16 cellular contexts compared by ENCODE assay signal in the genomic region with DNA sequence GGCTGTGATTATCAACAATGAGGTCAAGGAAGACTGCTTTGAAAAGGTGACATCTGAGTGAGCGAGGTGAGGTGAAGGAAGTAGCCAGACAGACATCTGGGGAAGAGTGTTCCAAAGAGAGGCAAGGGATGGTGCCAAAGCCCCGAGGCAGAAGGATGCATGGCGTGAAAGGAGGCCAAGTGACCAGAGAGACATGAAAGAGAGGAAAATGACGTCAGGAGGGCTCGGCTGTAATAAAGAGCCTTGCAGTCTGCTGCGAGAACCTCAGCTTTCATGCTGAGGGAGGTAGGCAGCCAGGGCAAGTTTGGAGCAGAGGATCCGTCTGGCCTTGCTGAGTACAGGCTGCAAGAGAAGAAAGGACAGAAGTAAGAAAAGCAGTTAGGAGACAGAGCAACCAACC. TPM values are rescaled to one million over a fixed set of nuclear protein-coding genes. Genes with fewer than 3 reads are reported as not detected.
DNase-seq lines count a peak whose midpoint lies in the region; ATAC-seq lines count a peak whose summit lies in the region.
"Had no signal": no experiment of that assay in that cellular context is flagged by ENCODE, and none has a peak within 500 bp of the region (broad histone marks: within the 10 kb centered on the region; RNA-seq: fewer than 3 reads in every experiment).

No MANE protein-coding gene starts in this region.

- CTCF ChIA-PET in CD8-positive, alpha-beta memory T cell (lab: Charles Lee): no interaction called here

- H4K20me1 ChIP-seq in Karpas-422 (ENCODE audit: insufficient read depth, low read depth, low read length): peaks cover 35% of the 10 kb centered on the region

- H3K79me2 ChIP-seq in Karpas-422 (ENCODE audit: low read length): peaks cover 100% of the 10 kb centered on the region
- peaks cover 20% of the 10 kb centered on the region for H3K79me2 ChIP-seq in trophoblast cell (ENCODE audit: control insufficient read depth, insufficient read depth, low read length, poor library complexity)

- H2BK5ac ChIP-seq in trophoblast cell (ENCODE audit: low read depth, low read length, poor library complexity): no peak overlapping the region

- no peak overlapping the region for H3K23ac ChIP-seq in trophoblast cell (ENCODE audit: low read length)

- peaks cover 99% of the 10 kb centered on the region for H3K4me1 ChIP-seq in CD8-positive, alpha-beta memory T cell (ENCODE audit: insufficient read depth, low read length)
- H3K4me1 ChIP-seq in Karpas-422 (ENCODE audit: low read length): peaks cover 77% of the 10 kb centered on the region
- peaks cover 14 to 24% of the 10 kb centered on the region in 2 experiments for H3K4me1 ChIP-seq in trophoblast cell (ENCODE audit: control insufficient read depth in 1 of 2, insufficient read depth in 2 of 2, low read length in 2 of 2)

- H3K4me1 Mint-ChIP-seq in CD8-positive, alpha-beta memory T cell: peaks cover 90 to 100% (median 100%) of the 10 kb centered on the region in 3 donors
- H3K4me1 Mint-ChIP-seq in activated naive CD8-positive, alpha-beta T cell treated with anti-CD3 and anti-CD28 coated beads, Interleukin-2, amount 50 U/mL, for 24 hours: peaks cover 98% of the 10 kb centered on the region

- no peaks in the 10 kb centered on the region for H3K27me3 ChIP-seq in CD8-positive, alpha-beta memory T cell (ENCODE audit: insufficient read depth, low read length, poor library complexity, severe bottlenecking)
- H3K27me3 ChIP-seq in Karpas-422 (ENCODE audit: low read length) (no peaks in the 10 kb centered on the region), trophoblast cell (ENCODE audit: insufficient read depth, low read length) (no peaks in the 10 kb centered on the region)
- H3K27me3 ChIP-seq: adrenal gland, heart left ventricle, Peyer's patch had no signal

- no peak for ATAC-seq in activated naive CD8-positive, alpha-beta T cell treated with anti-CD3 and anti-CD28 coated beads, Interleukin-2, amount 50 U/mL, for 24 hours

- H3K4me2 ChIP-seq in Karpas-422 (ENCODE audit: low read depth, low read length, poor library complexity, severe bottlenecking) (peak overlapping the region; percentile 51), trophoblast cell (ENCODE audit: low read length) (no peak overlapping the region)

- H3K36me3 ChIP-seq in CD8-positive, alpha-beta memory T cell (ENCODE audit: insufficient read depth, low read length): no peaks in the 10 kb centered on the region
- H3K36me3 ChIP-seq in Karpas-422 (ENCODE audit: insufficient read depth, low read length): peaks cover 12% of the 10 kb centered on the region
- peaks cover 3 to 5% of the 10 kb centered on the region in 2 experiments for H3K36me3 ChIP-seq in trophoblast cell (ENCODE audit: control insufficient read depth in 1 of 2, insufficient read depth in 2 of 2, low read length in 2 of 2)
- H3K36me3 ChIP-seq: adrenal gland, heart left ventricle, Peyer's patch, prostate gland, thoracic aorta had no signal

- no peak overlapping the region for H3K4me3 ChIP-seq in CD8-positive, alpha-beta memory T cell (ENCODE audit: low read length)
- H3K4me3 ChIP-seq in Karpas-422 (ENCODE audit: low read length): no peak overlapping the region; the same call in 1 of the 2 replicates
- H3K4me3 ChIP-seq in trophoblast cell (ENCODE audit: low read depth, low read length): no peak overlapping the region
- H3K4me3 ChIP-seq: adrenal gland, heart left ventricle, Peyer's patch, prostate gland, thoracic aorta had no signal

- peak overlapping the region; percentile 81 to 99 (median 97) for H3K27ac Mint-ChIP-seq in CD8-positive, alpha-beta memory T cell
- H3K27ac Mint-ChIP-seq in activated naive CD8-positive, alpha-beta T cell treated with anti-CD3 and anti-CD28 coated beads, Interleukin-2, amount 50 U/mL, for 24 hours: peak overlapping the region; percentile 84

- H2AFZ ChIP-seq in Karpas-422 (ENCODE audit: low read length): no peak overlapping the region
- no peak overlapping the region for H2AFZ ChIP-seq in trophoblast cell (ENCODE audit: insufficient read depth, low read length, poor library complexity)

- H3K9me2 ChIP-seq in Karpas-422 (replicated peaks; ENCODE audit: insufficient read depth, low read length): no peaks in the 10 kb centered on the region

- H3K4ac ChIP-seq in trophoblast cell (ENCODE audit: low read depth, low read length): peak overlapping the region; percentile 49

- H4K12ac ChIP-seq in trophoblast cell (ENCODE audit: low read depth, low read length): no peak overlapping the region

- H2BK12ac ChIP-seq in trophoblast cell (ENCODE audit: low read length): no peak overlapping the region

- no peak overlapping the region for H3K14ac ChIP-seq in trophoblast cell (ENCODE audit: low read length)

- no peak overlapping the region for H4K91ac ChIP-seq in trophoblast cell (ENCODE audit: low read depth, low read length)

- peak overlapping the region in 6 of 7 donors; percentile 1 to 88 (median 64) for H3K4me3 Mint-ChIP-seq in CD8-positive, alpha-beta memory T cell
- H3K4me3 Mint-ChIP-seq in activated naive CD8-positive, alpha-beta T cell treated with anti-CD3 and anti-CD28 coated beads, Interleukin-2, amount 50 U/mL, for 24 hours: peak overlapping the region; percentile 10

- H2AK5ac ChIP-seq in trophoblast cell (ENCODE audit: low read length): no peak overlapping the region

- H3K18ac ChIP-seq in trophoblast cell (ENCODE audit: low read length): no peak overlapping the region

- peaks cover 0 to 1% of the 10 kb centered on the region in 2 donors for H3K27me3 Mint-ChIP-seq in CD8-positive, alpha-beta memory T cell
- H3K27me3 Mint-ChIP-seq in activated naive CD8-positive, alpha-beta T cell treated with anti-CD3 and anti-CD28 coated beads, Interleukin-2, amount 50 U/mL, for 24 hours: no peaks in the 10 kb centered on the region

- no peak overlapping the region for H3K9ac ChIP-seq in Karpas-422 (ENCODE audit: low read length)
- no peak overlapping the region for H3K9ac ChIP-seq in trophoblast cell (ENCODE audit: low read length)

- no CpG with 5 or more reads among the region's 7 CpGs for WGBS in trophoblast cell (ENCODE audit: extremely low coverage, insufficient coverage, insufficient read length)

- no peaks in the 10 kb centered on the region for H3K9me3 ChIP-seq in CD8-positive, alpha-beta memory T cell (ENCODE audit: low read length)
- H3K9me3 ChIP-seq in Karpas-422 (ENCODE audit: low read length): no peaks in the 10 kb centered on the region
- H3K9me3 ChIP-seq in trophoblast cell (ENCODE audit: insufficient read depth, low read depth, low read length): no peaks in the 10 kb centered on the region
- H3K9me3 ChIP-seq: adrenal gland, heart left ventricle, Peyer's patch, prostate gland, thoracic aorta had no signal

- no peak overlapping the region for H4K8ac ChIP-seq in trophoblast cell (ENCODE audit: low read depth, low read length)

- H3K36me3 Mint-ChIP-seq in CD8-positive, alpha-beta memory T cell: peaks cover 0 to 8% (median 2%) of the 10 kb centered on the region in 3 donors
- H3K36me3 Mint-ChIP-seq in activated naive CD8-positive, alpha-beta T cell treated with anti-CD3 and anti-CD28 coated beads, Interleukin-2, amount 50 U/mL, for 24 hours (ENCODE audit: low read depth): peaks cover 36% of the 10 kb centered on the region

- no peak overlapping the region for H3K27ac ChIP-seq in CD8-positive, alpha-beta memory T cell (ENCODE audit: low read depth, low read length)
- H3K27ac ChIP-seq in Karpas-422 (ENCODE audit: low read length) (peak overlapping the region; percentile 32; the same call in 1 of the 2 replicates), trophoblast cell (ENCODE audit: low read depth, low read length) (no peak overlapping the region)
- H3K27ac ChIP-seq: prostate gland, thoracic aorta had no signal

- H3K79me1 ChIP-seq in trophoblast cell (ENCODE audit: low read length): peaks cover 2% of the 10 kb centered on the region

- no peaks in the 10 kb centered on the region for H3K9me3 Mint-ChIP-seq in CD8-positive, alpha-beta memory T cell
- H3K9me3 Mint-ChIP-seq in activated naive CD8-positive, alpha-beta T cell treated with anti-CD3 and anti-CD28 coated beads, Interleukin-2, amount 50 U/mL, for 24 hours: no peaks in the 10 kb centered on the region

- H2BK120ac ChIP-seq in trophoblast cell (ENCODE audit: insufficient read depth, low read length, poor library complexity): no peak overlapping the region

- DNase-seq in CD8-positive, alpha-beta memory T cell: no peak
- DNase-seq in Karpas-422 (no peak), trophoblast cell (no peak), ecto neural progenitor cell (ENCODE audit: low spot score) (no peak), NCI-H1092 treated with DMSO at 0.1 percent for 48 hours (lab: John Stamatoyannopoulos, UW) (no peak), DMS153 treated with DMSO at 0.1 percent for 48 hours (lab: John Stamatoyannopoulos, UW; ENCODE audit: unreplicated experiment) (no peak)
- DNase-seq in activated naive CD8-positive, alpha-beta T cell treated with anti-CD3 and anti-CD28 coated beads, Interleukin-2, amount 50 U/mL, for 24 hours: no peak
- DNase-seq: activated CD8-positive, alpha-beta memory T cell treated with anti-CD3 and anti-CD28 coated beads for 24 hours; heart left ventricle; kidney glomerular epithelial cell; NCI-H2029 treated with DMSO at 0.1 percent for 48 hours; NCI-H526 treated with DMSO at 0.1 percent for 48 hours; Peyer's patch had no signal

- POLR2A ChIA-PET in CD8-positive, alpha-beta memory T cell (lab: Charles Lee): no interaction called here

RNA-seq across cellular contexts. Expression of gene FOXO1, which starts 50.8 kb away (rescaled TPM):
- 10 to 100 TPM; 32.6 to 32.9 TPM for total RNA-seq in CD8-positive, alpha-beta memory T cell
- polyA plus RNA-seq in CD8-positive, alpha-beta memory T cell: 56.2 TPM
- 27.6 and 51.6 TPM in 2 replicates for total RNA-seq in Karpas-422 (2014; rRNA removed; shearing (Covaris generic); ENCODE audit: low replicate concordance)
- polyA plus RNA-seq in trophoblast cell (2013): 22.6 and 23.1 TPM in 2 replicates
